17 cellular contexts compared by ENCODE assay signal in genomic region chr1:181768216-181768929, GRCh38.
DNase-seq lines count a peak whose midpoint lies in the region; ATAC-seq lines count a peak whose summit lies in the region.
"Had no signal": no experiment of that assay in that cellular context is flagged by ENCODE, and none has a peak within 500 bp of the region (broad histone marks: within the 10 kb centered on the region; RNA-seq: fewer than 3 reads in every experiment).

No MANE protein-coding gene starts in this region.

- ATAC-seq in GM18870 (IDR thresholded peaks at IDR 0.05; ENCODE audit: unreplicated experiment) = peak; percentile 71
- ATAC-seq in GM21723 (IDR thresholded peaks at IDR 0.05; ENCODE audit: unreplicated experiment) = peak; percentile 69
- ATAC-seq in HG03520 (IDR thresholded peaks at IDR 0.05; ENCODE audit: unreplicated experiment) = peak; percentile 69
- ATAC-seq: HCT116, pancreas had no signal

- no peak overlapping the region for H3K4me3 Mint-ChIP-seq in activated CD4-positive, alpha-beta memory T cell treated with anti-CD3 and anti-CD28 coated beads, Interleukin-2, amount 10 ng/mL, durations not matched to agents 7 days and 5 days
- H3K4me3 Mint-ChIP-seq: activated T-helper 1 cell treated with anti-CD3 and anti-CD28 coated beads, Interleukin-12 subunit alpha, Interleukin-12 subunit beta, Interleukin-2, Interleukin-4 antibody, amounts not matched to agents 30 ng/mL and 10 ng/mL and 1 ng/mL, durations not matched to agents 14 hours and 24 hours and 36 hours; CD4-positive, alpha-beta T cell; immature natural killer cell; T-helper 1 cell treated with Interleukin-12 subunit alpha and Interleukin-12 subunit beta and Interleukin-4 antibody, amounts not matched to agents 30 μg/mL and 1 μg/mL, for 36 hours had no signal

- no peaks in the 10 kb centered on the region for H3K36me3 Mint-ChIP-seq in activated CD4-positive, alpha-beta memory T cell treated with anti-CD3 and anti-CD28 coated beads, Interleukin-2, amount 10 ng/mL, durations not matched to agents 7 days and 5 days (ENCODE audit: low read depth)
- H3K36me3 Mint-ChIP-seq: immature natural killer cell had no signal

- H3K27ac Mint-ChIP-seq in activated CD4-positive, alpha-beta memory T cell treated with anti-CD3 and anti-CD28 coated beads, Interleukin-2, amount 10 ng/mL, durations not matched to agents 7 days and 5 days = no peak overlapping the region
- H3K27ac Mint-ChIP-seq: activated T-helper 1 cell treated with anti-CD3 and anti-CD28 coated beads, Interleukin-12 subunit alpha, Interleukin-12 subunit beta, Interleukin-2, Interleukin-4 antibody, amounts not matched to agents 30 ng/mL and 10 ng/mL and 1 ng/mL, durations not matched to agents 14 hours and 24 hours and 36 hours; CD4-positive, alpha-beta T cell; immature natural killer cell; T-helper 1 cell treated with Interleukin-12 subunit alpha and Interleukin-12 subunit beta and Interleukin-4 antibody, amounts not matched to agents 30 μg/mL and 1 μg/mL, for 36 hours had no signal

- H3K4me1 Mint-ChIP-seq in activated CD4-positive, alpha-beta memory T cell treated with anti-CD3 and anti-CD28 coated beads, Interleukin-2, amount 10 ng/mL, durations not matched to agents 7 days and 5 days = peaks cover 2% of the 10 kb centered on the region
- H3K4me1 Mint-ChIP-seq: immature natural killer cell had no signal

- H3K27me3 Mint-ChIP-seq in activated CD4-positive, alpha-beta memory T cell treated with anti-CD3 and anti-CD28 coated beads, Interleukin-2, amount 10 ng/mL, durations not matched to agents 7 days and 5 days = no peaks in the 10 kb centered on the region

- peak; percentile 72 for DNase-seq in kidney glomerular epithelial cell (lab: John Stamatoyannopoulos, UW)
- no peak for DNase-seq in NCI-H748 (lab: John Stamatoyannopoulos, UW; ENCODE audit: unreplicated experiment)
- no peak for DNase-seq in activated CD4-positive, alpha-beta T cell treated with anti-CD3 and anti-CD28 coated beads for 1 hour
- DNase-seq in activated CD4-positive, alpha-beta memory T cell treated with anti-CD3 and anti-CD28 coated beads, Interleukin-2, amount 10 ng/mL, durations not matched to agents 7 days and 5 days = no peak
- DNase-seq: activated CD4-positive, alpha-beta T cell treated with anti-CD3 and anti-CD28 coated beads for 4 hours; CD4-positive, alpha-beta T cell; immature natural killer cell; MM.1S; OCI-M1; pancreas; thyroid gland had no signal

- H3K9me3 Mint-ChIP-seq in activated CD4-positive, alpha-beta memory T cell treated with anti-CD3 and anti-CD28 coated beads, Interleukin-2, amount 10 ng/mL, durations not matched to agents 7 days and 5 days = no peaks in the 10 kb centered on the region
- H3K9me3 Mint-ChIP-seq: activated T-helper 1 cell treated with anti-CD3 and anti-CD28 coated beads, Interleukin-12 subunit alpha, Interleukin-12 subunit beta, Interleukin-2, Interleukin-4 antibody, amounts not matched to agents 30 ng/mL and 10 ng/mL and 1 ng/mL, durations not matched to agents 14 hours and 24 hours and 36 hours; CD4-positive, alpha-beta T cell; T-helper 1 cell treated with Interleukin-12 subunit alpha and Interleukin-12 subunit beta and Interleukin-4 antibody, amounts not matched to agents 30 μg/mL and 1 μg/mL, for 36 hours had no signal

- CTCF ChIA-PET in activated CD4-positive, alpha-beta memory T cell treated with anti-CD3 and anti-CD28 coated beads, Interleukin-2, amount 10 ng/mL, durations not matched to agents 7 days and 5 days (lab: Charles Lee) = no interaction called here

- POLR2A ChIA-PET in activated CD4-positive, alpha-beta memory T cell treated with anti-CD3 and anti-CD28 coated beads, Interleukin-2, amount 10 ng/mL, durations not matched to agents 7 days and 5 days (lab: Charles Lee) = no interaction called here
